2 cellular contexts compared by ENCODE assay signal in the genomic region with DNA sequence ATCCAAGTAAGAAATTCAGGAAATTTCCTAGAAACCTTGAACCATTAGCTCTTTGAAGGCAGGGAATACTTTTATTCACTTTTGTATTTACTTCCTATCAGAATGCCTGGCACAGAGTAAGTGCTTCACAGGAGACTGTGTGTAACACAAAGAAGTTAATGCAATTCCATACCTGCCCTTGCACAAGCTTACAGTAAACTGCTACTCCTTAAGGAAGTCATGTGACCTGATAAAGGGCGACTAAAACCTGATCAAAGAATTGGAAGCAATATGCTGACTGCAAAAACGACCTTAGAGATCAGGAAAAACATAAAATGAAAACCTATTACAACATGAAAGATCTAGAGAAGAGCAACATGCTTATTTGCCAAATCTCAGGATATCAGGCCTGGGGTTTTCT.
TF ChIP-seq lines count a peak whose summit lies in the region.

No MANE protein-coding gene starts in this region.

TF ChIP-seq in GM23338, 12 proteins besides CTCF, POLR2A, EP300 and RAD21 (continued from another document and continues in another):
- TF ChIP-seq, protein P1, sequence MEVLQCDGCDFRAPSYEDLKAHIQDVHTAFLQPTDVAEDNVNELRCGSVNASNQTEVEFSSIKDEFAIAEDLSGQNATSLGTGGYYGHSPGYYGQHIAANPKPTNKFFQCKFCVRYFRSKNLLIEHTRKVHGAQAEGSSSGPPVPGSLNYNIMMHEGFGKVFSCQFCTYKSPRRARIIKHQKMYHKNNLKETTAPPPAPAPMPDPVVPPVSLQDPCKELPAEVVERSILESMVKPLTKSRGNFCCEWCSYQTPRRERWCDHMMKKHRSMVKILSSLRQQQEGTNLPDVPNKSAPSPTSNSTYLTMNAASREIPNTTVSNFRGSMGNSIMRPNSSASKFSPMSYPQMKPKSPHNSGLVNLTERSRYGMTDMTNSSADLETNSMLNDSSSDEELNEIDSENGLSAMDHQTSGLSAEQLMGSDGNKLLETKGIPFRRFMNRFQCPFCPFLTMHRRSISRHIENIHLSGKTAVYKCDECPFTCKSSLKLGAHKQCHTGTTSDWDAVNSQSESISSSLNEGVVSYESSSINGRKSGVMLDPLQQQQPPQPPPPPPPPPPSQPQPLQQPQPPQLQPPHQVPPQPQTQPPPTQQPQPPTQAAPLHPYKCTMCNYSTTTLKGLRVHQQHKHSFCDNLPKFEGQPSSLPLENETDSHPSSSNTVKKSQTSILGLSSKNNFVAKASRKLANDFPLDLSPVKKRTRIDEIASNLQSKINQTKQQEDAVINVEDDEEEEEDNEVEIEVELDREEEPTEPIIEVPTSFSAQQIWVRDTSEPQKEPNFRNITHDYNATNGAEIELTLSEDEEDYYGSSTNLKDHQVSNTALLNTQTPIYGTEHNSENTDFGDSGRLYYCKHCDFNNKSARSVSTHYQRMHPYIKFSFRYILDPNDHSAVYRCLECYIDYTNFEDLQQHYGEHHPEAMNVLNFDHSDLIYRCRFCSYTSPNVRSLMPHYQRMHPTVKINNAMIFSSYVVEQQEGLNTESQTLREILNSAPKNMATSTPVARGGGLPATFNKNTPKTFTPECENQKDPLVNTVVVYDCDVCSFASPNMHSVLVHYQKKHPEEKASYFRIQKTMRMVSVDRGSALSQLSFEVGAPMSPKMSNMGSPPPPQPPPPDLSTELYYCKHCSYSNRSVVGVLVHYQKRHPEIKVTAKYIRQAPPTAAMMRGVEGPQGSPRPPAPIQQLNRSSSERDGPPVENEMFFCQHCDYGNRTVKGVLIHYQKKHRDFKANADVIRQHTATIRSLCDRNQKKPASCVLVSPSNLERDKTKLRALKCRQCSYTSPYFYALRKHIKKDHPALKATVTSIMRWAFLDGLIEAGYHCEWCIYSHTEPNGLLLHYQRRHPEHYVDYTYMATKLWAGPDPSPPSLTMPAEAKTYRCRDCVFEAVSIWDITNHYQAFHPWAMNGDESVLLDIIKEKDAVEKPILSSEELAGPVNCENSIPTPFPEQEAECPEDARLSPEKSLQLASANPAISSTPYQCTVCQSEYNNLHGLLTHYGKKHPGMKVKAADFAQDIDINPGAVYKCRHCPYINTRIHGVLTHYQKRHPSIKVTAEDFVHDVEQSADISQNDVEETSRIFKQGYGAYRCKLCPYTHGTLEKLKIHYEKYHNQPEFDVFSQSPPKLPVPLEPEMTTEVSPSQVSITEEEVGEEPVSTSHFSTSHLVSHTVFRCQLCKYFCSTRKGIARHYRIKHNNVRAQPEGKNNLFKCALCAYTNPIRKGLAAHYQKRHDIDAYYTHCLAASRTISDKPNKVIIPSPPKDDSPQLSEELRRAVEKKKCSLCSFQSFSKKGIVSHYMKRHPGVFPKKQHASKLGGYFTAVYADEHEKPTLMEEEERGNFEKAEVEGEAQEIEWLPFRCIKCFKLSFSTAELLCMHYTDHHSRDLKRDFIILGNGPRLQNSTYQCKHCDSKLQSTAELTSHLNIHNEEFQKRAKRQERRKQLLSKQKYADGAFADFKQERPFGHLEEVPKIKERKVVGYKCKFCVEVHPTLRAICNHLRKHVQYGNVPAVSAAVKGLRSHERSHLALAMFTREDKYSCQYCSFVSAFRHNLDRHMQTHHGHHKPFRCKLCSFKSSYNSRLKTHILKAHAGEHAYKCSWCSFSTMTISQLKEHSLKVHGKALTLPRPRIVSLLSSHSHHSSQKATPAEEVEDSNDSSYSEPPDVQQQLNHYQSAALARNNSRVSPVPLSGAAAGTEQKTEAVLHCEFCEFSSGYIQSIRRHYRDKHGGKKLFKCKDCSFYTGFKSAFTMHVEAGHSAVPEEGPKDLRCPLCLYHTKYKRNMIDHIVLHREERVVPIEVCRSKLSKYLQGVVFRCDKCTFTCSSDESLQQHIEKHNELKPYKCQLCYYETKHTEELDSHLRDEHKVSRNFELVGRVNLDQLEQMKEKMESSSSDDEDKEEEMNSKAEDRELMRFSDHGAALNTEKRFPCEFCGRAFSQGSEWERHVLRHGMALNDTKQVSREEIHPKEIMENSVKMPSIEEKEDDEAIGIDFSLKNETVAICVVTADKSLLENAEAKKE (CRISPR knock-in tag; IDR thresholded peaks at IDR 0.05): no peak
- TF ChIP-seq STAT1 (IDR thresholded peaks at IDR 0.05; ENCODE audit: unreplicated experiment) (no peak), POLR2AphosphoS5 (IDR thresholded peaks at IDR 0.05; ENCODE audit: low read depth) (no peak), EZH2phosphoT487 (IDR thresholded peaks at IDR 0.05; ENCODE audit: unreplicated experiment) (no peak), ZNF331 (CRISPR knock-in tag; IDR thresholded peaks at IDR 0.05; ENCODE audit: low read depth) (no peak), NANOG (IDR thresholded peaks at IDR 0.05; ENCODE audit: borderline replicate concordance) (no peak), JUNB (IDR thresholded peaks at IDR 0.05; ENCODE audit: unreplicated experiment) (no peak), CREB1 (CRISPR knock-in tag; IDR thresholded peaks at IDR 0.05; ENCODE audit: low read depth) (no peak)
- TF ChIP-seq, protein P2, sequence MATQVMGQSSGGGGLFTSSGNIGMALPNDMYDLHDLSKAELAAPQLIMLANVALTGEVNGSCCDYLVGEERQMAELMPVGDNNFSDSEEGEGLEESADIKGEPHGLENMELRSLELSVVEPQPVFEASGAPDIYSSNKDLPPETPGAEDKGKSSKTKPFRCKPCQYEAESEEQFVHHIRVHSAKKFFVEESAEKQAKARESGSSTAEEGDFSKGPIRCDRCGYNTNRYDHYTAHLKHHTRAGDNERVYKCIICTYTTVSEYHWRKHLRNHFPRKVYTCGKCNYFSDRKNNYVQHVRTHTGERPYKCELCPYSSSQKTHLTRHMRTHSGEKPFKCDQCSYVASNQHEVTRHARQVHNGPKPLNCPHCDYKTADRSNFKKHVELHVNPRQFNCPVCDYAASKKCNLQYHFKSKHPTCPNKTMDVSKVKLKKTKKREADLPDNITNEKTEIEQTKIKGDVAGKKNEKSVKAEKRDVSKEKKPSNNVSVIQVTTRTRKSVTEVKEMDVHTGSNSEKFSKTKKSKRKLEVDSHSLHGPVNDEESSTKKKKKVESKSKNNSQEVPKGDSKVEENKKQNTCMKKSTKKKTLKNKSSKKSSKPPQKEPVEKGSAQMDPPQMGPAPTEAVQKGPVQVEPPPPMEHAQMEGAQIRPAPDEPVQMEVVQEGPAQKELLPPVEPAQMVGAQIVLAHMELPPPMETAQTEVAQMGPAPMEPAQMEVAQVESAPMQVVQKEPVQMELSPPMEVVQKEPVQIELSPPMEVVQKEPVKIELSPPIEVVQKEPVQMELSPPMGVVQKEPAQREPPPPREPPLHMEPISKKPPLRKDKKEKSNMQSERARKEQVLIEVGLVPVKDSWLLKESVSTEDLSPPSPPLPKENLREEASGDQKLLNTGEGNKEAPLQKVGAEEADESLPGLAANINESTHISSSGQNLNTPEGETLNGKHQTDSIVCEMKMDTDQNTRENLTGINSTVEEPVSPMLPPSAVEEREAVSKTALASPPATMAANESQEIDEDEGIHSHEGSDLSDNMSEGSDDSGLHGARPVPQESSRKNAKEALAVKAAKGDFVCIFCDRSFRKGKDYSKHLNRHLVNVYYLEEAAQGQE (IDR thresholded peaks at IDR 0.05; ENCODE audit: unreplicated experiment): no peak
- TF ChIP-seq, protein P3, sequence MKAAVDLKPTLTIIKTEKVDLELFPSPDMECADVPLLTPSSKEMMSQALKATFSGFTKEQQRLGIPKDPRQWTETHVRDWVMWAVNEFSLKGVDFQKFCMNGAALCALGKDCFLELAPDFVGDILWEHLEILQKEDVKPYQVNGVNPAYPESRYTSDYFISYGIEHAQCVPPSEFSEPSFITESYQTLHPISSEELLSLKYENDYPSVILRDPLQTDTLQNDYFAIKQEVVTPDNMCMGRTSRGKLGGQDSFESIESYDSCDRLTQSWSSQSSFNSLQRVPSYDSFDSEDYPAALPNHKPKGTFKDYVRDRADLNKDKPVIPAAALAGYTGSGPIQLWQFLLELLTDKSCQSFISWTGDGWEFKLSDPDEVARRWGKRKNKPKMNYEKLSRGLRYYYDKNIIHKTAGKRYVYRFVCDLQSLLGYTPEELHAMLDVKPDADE (IDR thresholded peaks at IDR 0.05): no peak

TF ChIP-seq in K562, 482 proteins besides CTCF, POLR2A, EP300 and RAD21 (continued from another document):
- TF ChIP-seq, protein P4, sequence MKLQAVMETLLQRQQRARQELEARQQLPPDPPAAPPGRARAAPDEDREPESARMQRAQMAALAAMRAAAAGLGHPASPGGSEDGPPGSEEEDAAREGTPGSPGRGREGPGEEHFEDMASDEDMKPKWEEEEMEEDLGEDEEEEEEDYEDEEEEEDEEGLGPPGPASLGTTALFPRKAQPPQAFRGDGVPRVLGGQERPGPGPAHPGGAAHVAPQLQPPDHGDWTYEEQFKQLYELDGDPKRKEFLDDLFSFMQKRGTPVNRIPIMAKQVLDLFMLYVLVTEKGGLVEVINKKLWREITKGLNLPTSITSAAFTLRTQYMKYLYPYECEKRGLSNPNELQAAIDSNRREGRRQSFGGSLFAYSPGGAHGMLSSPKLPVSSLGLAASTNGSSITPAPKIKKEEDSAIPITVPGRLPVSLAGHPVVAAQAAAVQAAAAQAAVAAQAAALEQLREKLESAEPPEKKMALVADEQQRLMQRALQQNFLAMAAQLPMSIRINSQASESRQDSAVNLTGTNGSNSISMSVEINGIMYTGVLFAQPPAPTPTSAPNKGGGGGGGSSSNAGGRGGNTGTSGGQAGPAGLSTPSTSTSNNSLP (IDR thresholded peaks at IDR 0.05; ENCODE audit: borderline replicate concordance, low read depth, low read length): no peak
- TF ChIP-seq, protein P5, sequence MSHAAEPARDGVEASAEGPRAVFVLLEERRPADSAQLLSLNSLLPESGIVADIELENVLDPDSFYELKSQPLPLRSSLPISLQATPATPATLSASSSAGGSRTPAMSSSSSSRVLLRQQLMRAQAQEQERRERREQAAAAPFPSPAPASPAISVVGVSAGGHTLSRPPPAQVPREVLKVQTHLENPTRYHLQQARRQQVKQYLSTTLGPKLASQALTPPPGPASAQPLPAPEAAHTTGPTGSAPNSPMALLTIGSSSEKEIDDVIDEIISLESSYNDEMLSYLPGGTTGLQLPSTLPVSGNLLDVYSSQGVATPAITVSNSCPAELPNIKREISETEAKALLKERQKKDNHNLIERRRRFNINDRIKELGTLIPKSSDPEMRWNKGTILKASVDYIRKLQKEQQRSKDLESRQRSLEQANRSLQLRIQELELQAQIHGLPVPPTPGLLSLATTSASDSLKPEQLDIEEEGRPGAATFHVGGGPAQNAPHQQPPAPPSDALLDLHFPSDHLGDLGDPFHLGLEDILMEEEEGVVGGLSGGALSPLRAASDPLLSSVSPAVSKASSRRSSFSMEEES (CRISPR knock-in tag; IDR thresholded peaks at IDR 0.05): peak; percentile 54; the same call in 1 of the 2 replicates
- TF ChIP-seq, protein P6, sequence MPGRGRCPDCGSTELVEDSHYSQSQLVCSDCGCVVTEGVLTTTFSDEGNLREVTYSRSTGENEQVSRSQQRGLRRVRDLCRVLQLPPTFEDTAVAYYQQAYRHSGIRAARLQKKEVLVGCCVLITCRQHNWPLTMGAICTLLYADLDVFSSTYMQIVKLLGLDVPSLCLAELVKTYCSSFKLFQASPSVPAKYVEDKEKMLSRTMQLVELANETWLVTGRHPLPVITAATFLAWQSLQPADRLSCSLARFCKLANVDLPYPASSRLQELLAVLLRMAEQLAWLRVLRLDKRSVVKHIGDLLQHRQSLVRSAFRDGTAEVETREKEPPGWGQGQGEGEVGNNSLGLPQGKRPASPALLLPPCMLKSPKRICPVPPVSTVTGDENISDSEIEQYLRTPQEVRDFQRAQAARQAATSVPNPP (IDR thresholded peaks at IDR 0.05; ENCODE audit: borderline replicate concordance, insufficient read depth, insufficient read length): no peak
- TF ChIP-seq ZNF785 (CRISPR knock-in tag; IDR thresholded peaks at IDR 0.05) (no peak), NR2C1 (IDR thresholded peaks at IDR 0.05) (no peak), NR2C1 (tag; IDR thresholded peaks at IDR 0.05) (no peak), SIX5 (IDR thresholded peaks at IDR 0.05; ENCODE audit: borderline replicate concordance in 1 of 2, insufficient read depth in 1 of 2, low read depth in 1 of 2, low read length in 2 of 2) (no peak), SMARCB1 (IDR thresholded peaks at IDR 0.05; ENCODE audit: insufficient read length, low read depth) (no peak)
